18 cellular contexts compared by ENCODE assay signal in genomic region chr4:80186666-80187065, GRCh38. TPM values are rescaled to one million over a fixed set of nuclear protein-coding genes. Genes with fewer than 3 reads are reported as not detected.
A peak's percentile ranks its signal among the peaks of the same experiment; 100 is the strongest.
DNase-seq lines count a peak whose midpoint lies in the region; ATAC-seq, FAIRE-seq and TF ChIP-seq lines count a peak whose summit lies in the region.
"Had no signal": no experiment of that assay in that cellular context is flagged by ENCODE, and none has a peak within 500 bp of the region (broad histone marks: within the 10 kb centered on the region; RNA-seq: fewer than 3 reads in every experiment).

No MANE protein-coding gene starts in this region.

- peaks cover 24% of the 10 kb centered on the region for H3K27me3 Mint-ChIP-seq in activated CD4-positive, alpha-beta T cell treated with anti-CD3 and anti-CD28 coated beads, Interleukin-2, amount 10 ng/mL, durations not matched to agents 24 days and 14 days
- H3K27me3 Mint-ChIP-seq in glutamatergic neuron (ENCODE audit: unreplicated experiment) = peaks cover 31% of the 10 kb centered on the region

- H3K4me1 ChIP-seq in pancreas = peaks cover 0 to 9% (median 4%) of the 10 kb centered on the region in 3 donors
- H3K4me1 ChIP-seq: A549 had no signal

- no peak for ATAC-seq in pancreas
- ATAC-seq: A549, upper lobe of right lung had no signal

- no peaks in the 10 kb centered on the region for H3K36me3 ChIP-seq in pancreas
- H3K36me3 ChIP-seq: upper lobe of right lung had no signal

- H3K4me3 ChIP-seq in pancreas = no peak overlapping the region
- H3K4me3 ChIP-seq: A549, upper lobe of right lung had no signal

- peaks cover 0 to 52% (median 10%) of the 10 kb centered on the region in 4 donors for H3K27me3 ChIP-seq in pancreas

- no peaks in the 10 kb centered on the region for H3K9me3 ChIP-seq in pancreas
- H3K9me3 ChIP-seq: A549, upper lobe of right lung had no signal

- peaks cover 13% of the 10 kb centered on the region for H3K36me3 Mint-ChIP-seq in activated CD4-positive, alpha-beta T cell treated with anti-CD3 and anti-CD28 coated beads, Interleukin-2, amount 10 ng/mL, durations not matched to agents 24 days and 14 days (ENCODE audit: low read depth)
- no peaks in the 10 kb centered on the region for H3K36me3 Mint-ChIP-seq in glutamatergic neuron (ENCODE audit: unreplicated experiment)

- H3K27ac Mint-ChIP-seq in activated CD4-positive, alpha-beta T cell treated with anti-CD3 and anti-CD28 coated beads, Interleukin-2, amount 10 ng/mL, durations not matched to agents 24 days and 14 days = no peak overlapping the region
- H3K27ac Mint-ChIP-seq in glutamatergic neuron (ENCODE audit: unreplicated experiment) = peak overlapping the region; percentile 82
- H3K27ac Mint-ChIP-seq: H9 had no signal

- no peaks in the 10 kb centered on the region for H3K9me3 Mint-ChIP-seq in activated CD4-positive, alpha-beta T cell treated with anti-CD3 and anti-CD28 coated beads, Interleukin-2, amount 10 ng/mL, durations not matched to agents 24 days and 14 days
- peaks cover 21% of the 10 kb centered on the region for H3K9me3 Mint-ChIP-seq in glutamatergic neuron (ENCODE audit: unreplicated experiment)

- no peak overlapping the region for H3K4me3 Mint-ChIP-seq in activated CD4-positive, alpha-beta T cell treated with anti-CD3 and anti-CD28 coated beads, Interleukin-2, amount 10 ng/mL, durations not matched to agents 24 days and 14 days
- H3K4me3 Mint-ChIP-seq in glutamatergic neuron (ENCODE audit: unreplicated experiment) = peak overlapping the region; percentile 94

- FAIRE-seq in pancreas (lab: Jason Lieb, UNC) = no peak
- FAIRE-seq: A549, G401.6, GM12891 had no signal

- no peak overlapping the region for H3K27ac ChIP-seq in pancreas
- H3K27ac ChIP-seq: A549, upper lobe of right lung had no signal

- peak; percentile 53 for DNase-seq in activated CD4-positive, alpha-beta T cell treated with anti-CD3 and anti-CD28 coated beads, Interleukin-2, amount 10 ng/mL, durations not matched to agents 24 days and 14 days
- no peak for DNase-seq in activated CD4-positive, alpha-beta T cell treated with anti-CD3 and anti-CD28 coated beads, Interleukin-2, amount 50 U/mL, for 1 hour
- DNase-seq in NCI-H82 treated with DMSO at 0.1 percent for 48 hours (lab: John Stamatoyannopoulos, UW; ENCODE audit: unreplicated experiment) = peak; percentile 58
- DNase-seq in glutamatergic neuron = no peak
- DNase-seq in retina = peak; percentile 47
- DNase-seq in ecto neural progenitor cell (ENCODE audit: low spot score) = no peak
- no peak for DNase-seq in pancreas
- DNase-seq in activated CD4-positive, alpha-beta T cell treated with anti-CD3 and anti-CD28 coated beads for 48 hours = no peak
- DNase-seq: activated CD4-positive, alpha-beta T cell treated with anti-CD3 and anti-CD28 coated beads for 4 hours; cerebellar nuclear complex; COR-L47; H9; MV-4-11; T-helper 9 cell; upper lobe of right lung had no signal

- 34 to 35% methylated on average over 5 of the region's 5 CpGs for WGBS in pancreas, 2 donors

- TF ChIP-seq CTCF in glutamatergic neuron (IDR thresholded peaks at IDR 0.05; ENCODE audit: partially characterized antibody, unreplicated experiment) (no peak), pancreas (IDR thresholded peaks at IDR 0.05) (no peak)

- peaks cover 34% of the 10 kb centered on the region for H3K4me1 Mint-ChIP-seq in activated CD4-positive, alpha-beta T cell treated with anti-CD3 and anti-CD28 coated beads, Interleukin-2, amount 10 ng/mL, durations not matched to agents 24 days and 14 days
- peaks cover 52% of the 10 kb centered on the region for H3K4me1 Mint-ChIP-seq in glutamatergic neuron (ENCODE audit: low read depth, unreplicated experiment)

- intact Hi-C loops in activated CD4-positive, alpha-beta T cell treated with anti-CD3 and anti-CD28 coated beads, Interleukin-2, amount 10 ng/mL, durations not matched to agents 24 days and 14 days (cut with micrococcal nuclease) = loop anchor here (10.0 kb wide), 1 partner anchor 1412 kb away; the partner anchor contains the start of gene BMP2K
- intact Hi-C loops in pancreas (cut with DNase I) = no loop called here

RNA-seq across cellular contexts. Expression of gene PRDM8, which starts 10.6 kb away (rescaled TPM):
- 3.6 and 4.6 TPM in 2 replicates for total RNA-seq in activated CD4-positive, alpha-beta T cell treated with anti-CD3 and anti-CD28 coated beads, Interleukin-2, amount 10 ng/mL, durations not matched to agents 24 days and 14 days
- total RNA-seq in glutamatergic neuron (ENCODE audit: unreplicated experiment) (16.6 TPM), pancreas (1 to 10 TPM in 1 of 6 donors, under 1 TPM in 5; 0.14 to 1.5 (median 0.60) TPM)
- under 1 TPM; 0.28 to 0.49 TPM for polyA plus RNA-seq in pancreas
- total RNA-seq: H9 had no signal

Comparison
In these comparisons a context has a peak if more than half of its experiments do, and no peak if none do; other contexts are left out.
1. DNase-seq: peak in activated CD4-positive, alpha-beta T cell treated with anti-CD3 and anti-CD28 coated beads, Interleukin-2, amount 10 ng/mL, durations not matched to agents 24 days and 14 days (single experiment), NCI-H82 treated with DMSO at 0.1 percent for 48 hours (single experiment) and retina (single experiment); none in activated CD4-positive, alpha-beta T cell treated with anti-CD3 and anti-CD28 coated beads, Interleukin-2, amount 50 U/mL, for 1 hour (single experiment), glutamatergic neuron (single experiment), ecto neural progenitor cell (single experiment), pancreas (0 of 6) and activated CD4-positive, alpha-beta T cell treated with anti-CD3 and anti-CD28 coated beads for 48 hours (single experiment).